1 cellular context compared by ENCODE assay signal in the genomic region with DNA sequence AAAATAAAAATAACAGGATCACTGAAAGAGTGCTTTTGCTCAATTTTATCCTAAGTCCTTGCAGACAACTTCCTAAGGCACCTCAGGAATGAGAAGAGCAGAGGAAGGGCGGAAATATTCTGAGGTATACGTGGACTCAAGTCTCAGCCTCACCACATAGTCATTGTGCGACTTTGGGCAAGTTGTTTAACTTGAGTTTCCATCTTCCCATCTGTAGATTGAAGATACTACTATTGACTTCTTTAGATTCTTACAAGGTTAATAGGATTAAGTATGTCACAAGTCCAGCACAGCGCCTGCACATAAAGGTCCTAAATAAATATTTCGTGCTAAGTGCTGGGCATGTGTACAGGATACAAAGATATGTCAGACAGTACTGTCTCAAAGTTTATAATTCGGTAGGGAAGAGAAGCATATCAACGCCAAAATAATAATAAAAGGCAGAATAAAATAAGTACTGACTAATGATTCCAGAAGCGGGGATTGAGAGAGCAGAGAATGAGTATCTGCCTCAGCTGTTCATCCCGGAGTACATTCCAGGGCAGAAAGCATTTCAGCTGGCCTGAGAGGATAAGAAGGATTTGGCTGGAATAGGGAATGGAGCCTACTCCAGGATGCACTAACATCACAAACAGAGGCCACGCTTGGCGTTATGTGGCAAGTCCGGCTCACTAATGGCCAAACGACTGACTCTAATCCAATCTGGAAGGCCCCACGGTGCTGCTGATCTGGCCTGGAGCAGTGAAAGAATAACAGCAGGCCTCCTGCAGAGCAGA.
TF ChIP-seq lines count a peak whose summit lies in the region.

No MANE protein-coding gene starts in this region.

TF ChIP-seq in H1, 55 proteins besides CTCF, POLR2A, EP300 and RAD21:
- no peak for TF ChIP-seq CBX8 (IDR thresholded peaks at IDR 0.05; ENCODE audit: borderline replicate concordance, low read depth, low read length)
- TF ChIP-seq TAF7 (optimal IDR thresholded peaks at IDR 0.05; ENCODE audit: borderline replicate concordance, low read depth, low read length) = no peak
- TF ChIP-seq FOSL1 (IDR thresholded peaks at IDR 0.05; ENCODE audit: insufficient read depth, low read depth, low read length) = no peak
- TF ChIP-seq ZNF274 (IDR thresholded peaks at IDR 0.05; ENCODE audit: borderline replicate concordance, extremely low read depth, low read length) = no peak
- no peak for TF ChIP-seq SIN3A (conservative IDR thresholded peaks at IDR 0.05 in 1 of 2, IDR thresholded peaks at IDR 0.05 in 1 of 2; ENCODE audit: low read depth in 1 of 2, low read length in 2 of 2)
- TF ChIP-seq BCL11A (IDR thresholded peaks at IDR 0.05; ENCODE audit: low read depth in 2 of 2, low read length in 2 of 2) = no peak
- no peak for TF ChIP-seq TAF1 (IDR thresholded peaks at IDR 0.05; ENCODE audit: low read depth, low read length)
- TF ChIP-seq CEBPB (IDR thresholded peaks at IDR 0.05; ENCODE audit: low read depth, low read length) = no peak
- TF ChIP-seq CBX5 (IDR thresholded peaks at IDR 0.05; ENCODE audit: low read depth, low read length) = no peak
- no peak for TF ChIP-seq CTBP2 (IDR thresholded peaks at IDR 0.05; ENCODE audit: borderline replicate concordance, insufficient read depth, insufficient read length, low read length)
- TF ChIP-seq, protein P1, sequence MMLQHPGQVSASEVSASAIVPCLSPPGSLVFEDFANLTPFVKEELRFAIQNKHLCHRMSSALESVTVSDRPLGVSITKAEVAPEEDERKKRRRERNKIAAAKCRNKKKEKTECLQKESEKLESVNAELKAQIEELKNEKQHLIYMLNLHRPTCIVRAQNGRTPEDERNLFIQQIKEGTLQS (IDR thresholded peaks at IDR 0.05; ENCODE audit: insufficient read depth, low read depth, low read length) = no peak
- no peak for TF ChIP-seq KDM4A (IDR thresholded peaks at IDR 0.05; ENCODE audit: low read depth, low read length, severe bottlenecking)
- no peak for TF ChIP-seq CREB1 (IDR thresholded peaks at IDR 0.05)
- TF ChIP-seq ASH2L (IDR thresholded peaks at IDR 0.05; ENCODE audit: low read length) = no peak
- TF ChIP-seq POU5F1 (IDR thresholded peaks at IDR 0.05; ENCODE audit: low read depth, low read length) = no peak
- TF ChIP-seq MAX (IDR thresholded peaks at IDR 0.05) = no peak
- TF ChIP-seq GABPA (IDR thresholded peaks at IDR 0.05; ENCODE audit: borderline replicate concordance, insufficient read depth, low read length) = no peak
- no peak for TF ChIP-seq BACH1 (IDR thresholded peaks at IDR 0.05; ENCODE audit: low read length)
- TF ChIP-seq TBP (IDR thresholded peaks at IDR 0.05; ENCODE audit: low read depth, low read length) = no peak
- no peak for TF ChIP-seq MAFK (IDR thresholded peaks at IDR 0.05; ENCODE audit: low read depth, low read length)
